Comparison of ENCODE assay signal across 1 cellular context in the genomic region with DNA sequence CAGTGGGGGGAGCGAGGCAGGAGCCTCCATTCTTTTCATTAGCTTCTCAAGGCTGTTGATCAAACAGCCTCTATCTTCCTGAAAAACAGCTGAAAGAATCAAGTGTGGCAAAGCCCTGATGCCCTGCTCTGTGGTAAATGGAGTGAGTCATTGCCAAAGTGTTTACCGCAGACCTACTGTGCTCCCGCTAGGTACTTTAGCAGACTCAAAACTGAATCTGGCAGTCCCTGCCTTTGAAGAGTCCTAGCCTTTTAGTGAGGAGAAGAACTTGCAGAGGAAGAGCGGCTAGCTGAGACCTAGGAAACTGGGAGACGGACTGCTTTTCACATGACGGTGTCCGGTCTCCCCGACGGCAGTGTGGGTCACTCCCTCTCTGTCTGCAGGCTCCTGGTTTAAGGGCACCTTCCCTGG.
TF ChIP-seq lines count a peak whose summit lies in the region.

No MANE protein-coding gene starts in this region.

TF ChIP-seq in GM12878, 131 proteins besides CTCF, POLR2A, EP300 and RAD21 (continued from another document and continues in another):
- TF ChIP-seq ATF2 (IDR thresholded peaks at IDR 0.05; ENCODE audit: low read length), result no peak; the same call in 1 of the 2 replicates
- TF ChIP-seq SUPT20H (IDR thresholded peaks at IDR 0.05; ENCODE audit: borderline replicate concordance, control insufficient read depth, low read depth, low read length), result no peak
- no peak for TF ChIP-seq KDM1A (IDR thresholded peaks at IDR 0.05; ENCODE audit: borderline replicate concordance)
- TF ChIP-seq PAX5 (IDR thresholded peaks at IDR 0.05; ENCODE audit: borderline replicate concordance, low read depth, low read length), result 0 out of 2 replicates have a peak, but pooled peaks have one; percentile 12
- no peak for TF ChIP-seq CREM (IDR thresholded peaks at IDR 0.05; ENCODE audit: low read depth)
- TF ChIP-seq IKZF1 (conservative IDR thresholded peaks at IDR 0.05), result peak; percentile 46; the same call in 1 of the 2 replicates
- no peak for TF ChIP-seq USF1 (IDR thresholded peaks at IDR 0.05; ENCODE audit: borderline replicate concordance, extremely low read length, insufficient read depth, low read depth, low read length)
- no peak for TF ChIP-seq NRF1 (conservative IDR thresholded peaks at IDR 0.05; ENCODE audit: low read depth, low read length)
- no peak for TF ChIP-seq RAD51 (IDR thresholded peaks at IDR 0.05)
- no peak for TF ChIP-seq CEBPZ (IDR thresholded peaks at IDR 0.05; ENCODE audit: low read depth, low read length)
- peak; percentile 74; the same call in 1 of the 2 replicates for TF ChIP-seq CBFB (IDR thresholded peaks at IDR 0.05; ENCODE audit: low read depth)
- no peak for TF ChIP-seq HDAC2 (IDR thresholded peaks at IDR 0.05)
- no peak for TF ChIP-seq STAT3 (IDR thresholded peaks at IDR 0.05; ENCODE audit: low read depth, low read length)
- no peak for TF ChIP-seq SMARCA5 (IDR thresholded peaks at IDR 0.05)
- no peak for TF ChIP-seq MXI1 (IDR thresholded peaks at IDR 0.05; ENCODE audit: low read depth, low read length)
- TF ChIP-seq CHD4 (IDR thresholded peaks at IDR 0.05), result no peak
- TF ChIP-seq JUNB (IDR thresholded peaks at IDR 0.05), result peak; percentile 70
- TF ChIP-seq, protein P1, sequence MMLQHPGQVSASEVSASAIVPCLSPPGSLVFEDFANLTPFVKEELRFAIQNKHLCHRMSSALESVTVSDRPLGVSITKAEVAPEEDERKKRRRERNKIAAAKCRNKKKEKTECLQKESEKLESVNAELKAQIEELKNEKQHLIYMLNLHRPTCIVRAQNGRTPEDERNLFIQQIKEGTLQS (IDR thresholded peaks at IDR 0.05; ENCODE audit: borderline replicate concordance, extremely low read depth, low read depth, low read length), result no peak
- TF ChIP-seq SKIL (IDR thresholded peaks at IDR 0.05; ENCODE audit: low read depth, poor library complexity, severe bottlenecking), result peak; percentile 32
- no peak for TF ChIP-seq SMAD1 (IDR thresholded peaks at IDR 0.05; ENCODE audit: low read depth, partially characterized antibody)
- peak; percentile 39; the same call in 1 of the 2 replicates for TF ChIP-seq ZNF207 (IDR thresholded peaks at IDR 0.05; ENCODE audit: borderline replicate concordance)
- peak; percentile 30; the same call in 1 of the 3 replicates for TF ChIP-seq POU2F2 (IDR thresholded peaks at IDR 0.05; ENCODE audit: borderline replicate concordance, low read depth, low read length)
- peak; percentile 93 for TF ChIP-seq DPF2 (IDR thresholded peaks at IDR 0.05)
- TF ChIP-seq ASH2L (IDR thresholded peaks at IDR 0.05; ENCODE audit: borderline replicate concordance, low read depth), result no peak
- TF ChIP-seq ZSCAN29 (IDR thresholded peaks at IDR 0.05), result no peak
- TF ChIP-seq STAT1 (conservative IDR thresholded peaks at IDR 0.05), result no peak
- 0 out of 2 replicates have a peak, but pooled peaks have one; percentile 19 for TF ChIP-seq ATF7 (IDR thresholded peaks at IDR 0.05; ENCODE audit: low read depth)
- TF ChIP-seq, protein P2, sequence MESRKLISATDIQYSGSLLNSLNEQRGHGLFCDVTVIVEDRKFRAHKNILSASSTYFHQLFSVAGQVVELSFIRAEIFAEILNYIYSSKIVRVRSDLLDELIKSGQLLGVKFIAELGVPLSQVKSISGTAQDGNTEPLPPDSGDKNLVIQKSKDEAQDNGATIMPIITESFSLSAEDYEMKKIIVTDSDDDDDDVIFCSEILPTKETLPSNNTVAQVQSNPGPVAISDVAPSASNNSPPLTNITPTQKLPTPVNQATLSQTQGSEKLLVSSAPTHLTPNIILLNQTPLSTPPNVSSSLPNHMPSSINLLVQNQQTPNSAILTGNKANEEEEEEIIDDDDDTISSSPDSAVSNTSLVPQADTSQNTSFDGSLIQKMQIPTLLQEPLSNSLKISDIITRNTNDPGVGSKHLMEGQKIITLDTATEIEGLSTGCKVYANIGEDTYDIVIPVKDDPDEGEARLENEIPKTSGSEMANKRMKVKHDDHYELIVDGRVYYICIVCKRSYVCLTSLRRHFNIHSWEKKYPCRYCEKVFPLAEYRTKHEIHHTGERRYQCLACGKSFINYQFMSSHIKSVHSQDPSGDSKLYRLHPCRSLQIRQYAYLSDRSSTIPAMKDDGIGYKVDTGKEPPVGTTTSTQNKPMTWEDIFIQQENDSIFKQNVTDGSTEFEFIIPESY (IDR thresholded peaks at IDR 0.05), result no peak
- no peak for TF ChIP-seq BHLHE40 (IDR thresholded peaks at IDR 0.05; ENCODE audit: borderline replicate concordance in 1 of 2, low read depth in 2 of 2, low read length in 1 of 2)
- no peak for TF ChIP-seq ELK1 (IDR thresholded peaks at IDR 0.05; ENCODE audit: low read depth, low read length)
- no peak for TF ChIP-seq CEBPB (IDR thresholded peaks at IDR 0.05; ENCODE audit: borderline replicate concordance in 1 of 2, low read depth in 2 of 2, low read length in 2 of 2)
- no peak for TF ChIP-seq KLF5 (IDR thresholded peaks at IDR 0.05; ENCODE audit: partially characterized antibody)
- no peak for TF ChIP-seq FOXK2 (IDR thresholded peaks at IDR 0.05)
- no peak for TF ChIP-seq E2F8 (IDR thresholded peaks at IDR 0.05; ENCODE audit: low read depth, partially characterized antibody)
- TF ChIP-seq BCL3 (IDR thresholded peaks at IDR 0.05; ENCODE audit: borderline replicate concordance, insufficient read depth, low read depth, low read length, poor library complexity, severe bottlenecking), result no peak
- 0 out of 2 replicates have a peak, but pooled peaks have one; percentile 36 for TF ChIP-seq NFIC (IDR thresholded peaks at IDR 0.05; ENCODE audit: low read depth, low read length)
- no peak for TF ChIP-seq LARP7 (IDR thresholded peaks at IDR 0.05)
- 0 out of 2 replicates have a peak, but pooled peaks have one; percentile 76 for TF ChIP-seq MTA3 (IDR thresholded peaks at IDR 0.05; ENCODE audit: borderline replicate concordance, low read length)
- no peak for TF ChIP-seq NFYA (IDR thresholded peaks at IDR 0.05; ENCODE audit: borderline replicate concordance, low read depth, low read length)
- peak; percentile 70; the same call in 1 of the 2 replicates for TF ChIP-seq IRF4 (IDR thresholded peaks at IDR 0.05; ENCODE audit: low read depth, low read length)
- no peak for TF ChIP-seq ZZZ3 (IDR thresholded peaks at IDR 0.05; ENCODE audit: control insufficient read depth, insufficient read length, low read depth)
- no peak for TF ChIP-seq CHD2 (IDR thresholded peaks at IDR 0.05; ENCODE audit: borderline replicate concordance, low read depth, low read length)
- peak; percentile 47 for TF ChIP-seq EED (IDR thresholded peaks at IDR 0.05; ENCODE audit: low read depth)
- no peak for TF ChIP-seq CREB1 (IDR thresholded peaks at IDR 0.05; ENCODE audit: low read depth)
